Comparison of ENCODE assay signal across 9 cellular contexts in genomic region chr12:95173392-95174251, GRCh38. TPM values are rescaled to one million over a fixed set of nuclear protein-coding genes. Genes with fewer than 3 reads are reported as not detected.
A peak's percentile ranks its signal among the peaks of the same experiment; 100 is the strongest.
DNase-seq lines count a peak whose midpoint lies in the region; ATAC-seq, FAIRE-seq and TF ChIP-seq lines count a peak whose summit lies in the region.
"Had no signal": no experiment of that assay in that cellular context is flagged by ENCODE, and none has a peak within 500 bp of the region (broad histone marks: within the 10 kb centered on the region; RNA-seq: fewer than 3 reads in every experiment).

No MANE protein-coding gene starts in this region.

- H3K27ac Mint-ChIP-seq in Caco-2 (ENCODE audit: unreplicated experiment): peak overlapping the region; percentile 59

- H3K27me3 ChIP-seq in Caco-2 (replicated peaks; ENCODE audit: control insufficient read depth, insufficient read depth, low read length) (no peaks in the 10 kb centered on the region), pancreas (no peaks in the 10 kb centered on the region), PC-3 (ENCODE audit: low read length) (no peaks in the 10 kb centered on the region)

- H2AFZ ChIP-seq in PC-3 (ENCODE audit: low read length): no peak overlapping the region

- POLR2A ChIA-PET in Caco-2 (lab: Charles Lee): no interaction called here
- POLR2A ChIA-PET in PC-3 (lab: Charles Lee; ENCODE audit: unreplicated experiment): no interaction called here

- ATAC-seq in pancreas: peak; percentile 87 to 93 (median 91)
- no peak for ATAC-seq in HG03469 (IDR thresholded peaks at IDR 0.05; ENCODE audit: unreplicated experiment)
- no peak for ATAC-seq in GM18909 (IDR thresholded peaks at IDR 0.05; ENCODE audit: poor library complexity, unreplicated experiment)
- no peak for ATAC-seq in PC-3

- FAIRE-seq in pancreas (lab: Jason Lieb, UNC): no peak

- H3K9me3 ChIP-seq in Caco-2: no peaks in the 10 kb centered on the region
- no peaks in the 10 kb centered on the region for H3K9me3 ChIP-seq in pancreas
- H3K9me3 ChIP-seq in PC-3 (ENCODE audit: low read length): no peaks in the 10 kb centered on the region

- peaks cover 29% of the 10 kb centered on the region for H3K36me3 Mint-ChIP-seq in Caco-2 (ENCODE audit: insufficient read depth, unreplicated experiment)

- no peaks in the 10 kb centered on the region for H3K27me3 Mint-ChIP-seq in Caco-2 (ENCODE audit: insufficient read depth, unreplicated experiment)

- H3K79me2 ChIP-seq in PC-3 (ENCODE audit: low read length): peaks cover 3% of the 10 kb centered on the region; the same call in 1 of the 2 replicates

- H3K4me3 Mint-ChIP-seq in Caco-2 (ENCODE audit: unreplicated experiment): no peak overlapping the region

- H3K4me1 ChIP-seq in Caco-2 (peaks cover 31% of the 10 kb centered on the region), pancreas (peaks cover 0 to 23% (median 10%) of the 10 kb centered on the region in 3 donors), PC-3 (ENCODE audit: insufficient read depth, low read length) (peaks cover 17% of the 10 kb centered on the region)

- H3K27ac ChIP-seq in pancreas: peak overlapping the region in 2 of 4 donors; percentile 57 to 63
- no peak overlapping the region for H3K27ac ChIP-seq in PC-3 (ENCODE audit: low read length)

- no TSS peak for BruUV-seq in Caco-2 (replicated peaks; lab: Mats Ljungman, UMichigan)
- BruUV-seq in PC-3 (replicated peaks; lab: Mats Ljungman, UMichigan): no TSS peak

- 13 to 15% methylated on average over 8 of the region's 8 CpGs for WGBS in pancreas, 2 donors

- DNase-seq in Caco-2 (no peak), SK-N-DZ (ENCODE audit: low spot score) (peak; percentile 41), fibroblast of the conjunctiva (ENCODE audit: low read depth) (peak; percentile 37), pancreas (peak; percentile 62 to 89 (median 76)), PC-3 (no peak), NCI-H2107 treated with DMSO at 0.1 percent for 48 hours (lab: John Stamatoyannopoulos, UW; ENCODE audit: unreplicated experiment) (no peak)
- DNase-seq: NCI-H2107 had no signal

- H3K9me3 Mint-ChIP-seq in Caco-2 (ENCODE audit: unreplicated experiment): no peaks in the 10 kb centered on the region

- H3K4me1 Mint-ChIP-seq in Caco-2 (ENCODE audit: low read depth, unreplicated experiment): peaks cover 34% of the 10 kb centered on the region

- no peaks in the 10 kb centered on the region for H3F3A ChIP-seq in PC-3 (ENCODE audit: low read length, unreplicated experiment)

- no peaks in the 10 kb centered on the region for H3K9me2 ChIP-seq in PC-3 (replicated peaks; ENCODE audit: low read length)

- CTCF ChIA-PET in Caco-2 (lab: Charles Lee): no interaction called here
- CTCF ChIA-PET in PC-3 (lab: Charles Lee): no interaction called here

- no peaks in the 10 kb centered on the region for H4K20me1 ChIP-seq in PC-3 (ENCODE audit: low read length)

- intact Hi-C loops in Caco-2 (cut with micrococcal nuclease; ENCODE audit: unreplicated experiment) (no loop called here), pancreas (cut with DNase I) (no loop called here), PC-3 (cut with micrococcal nuclease) (no loop called here)

- H3K36me3 ChIP-seq in Caco-2 (ENCODE audit: control insufficient read depth, insufficient read depth, low read length) (no peaks in the 10 kb centered on the region), pancreas (no peaks in the 10 kb centered on the region), PC-3 (ENCODE audit: low read depth, low read length) (no peaks in the 10 kb centered on the region)

- no peak overlapping the region for H3K9ac ChIP-seq in PC-3 (ENCODE audit: low read length)

- H3K4me3 ChIP-seq in Caco-2 (ENCODE audit: low read depth, low read length) (no peak overlapping the region), pancreas (no peak overlapping the region), PC-3 (ENCODE audit: low read length) (no peak overlapping the region)

- H3K4me2 ChIP-seq in PC-3 (ENCODE audit: low read length): no peak overlapping the region

- no peak for TF ChIP-seq CTCF in Caco-2 (IDR thresholded peaks at IDR 0.05; ENCODE audit: insufficient read depth in 1 of 2, low read depth in 1 of 2, low read length in 1 of 2, severe bottlenecking in 1 of 2, unreplicated experiment in 1 of 2)
- no peak for TF ChIP-seq CTCF in pancreas (IDR thresholded peaks at IDR 0.05)
- TF ChIP-seq CTCF in PC-3 (conservative IDR thresholded peaks at IDR 0.05; ENCODE audit: low read depth, low read length): no peak

RNA-seq across cellular contexts. Expression of gene FGD6, which starts 43.6 kb away (rescaled TPM):
- total RNA-seq in Caco-2 (2022) (23.5 and 25.1 TPM in 2 replicates), pancreas (10 to 100 TPM in 2 of 6 donors, 1 to 10 TPM in 4; 6.6 to 24.3 (median 9.7) TPM), PC-3 (2014; rRNA removed) (14.2 and 14.3 TPM in 2 replicates)
- polyA plus RNA-seq in SK-N-DZ (2014; cell fraction: cytosol; rRNA removed): 8.5 and 10.7 TPM in 2 replicates
- polyA plus RNA-seq in SK-N-DZ (2014; cell fraction: nucleus; rRNA removed): 9.6 and 16.9 TPM in 2 replicates
- 1 to 10 TPM; 1.4 to 1.7 TPM for polyA plus RNA-seq in pancreas

RNA-seq across cellular contexts. Expression of gene VEZT, which starts 44.0 kb away (rescaled TPM):
- total RNA-seq in Caco-2 (2022): 76.9 and 77.4 TPM in 2 replicates
- polyA plus RNA-seq in SK-N-DZ (2014; cell fraction: cytosol; rRNA removed): 92.2 and 93.8 TPM in 2 replicates
- 72.4 and 76.2 TPM in 2 replicates for polyA plus RNA-seq in SK-N-DZ (2014; cell fraction: nucleus; rRNA removed)
- total RNA-seq in pancreas: 10 to 100 TPM; 26.3 to 44.5 (median 31.8) TPM
- 10 to 100 TPM; 14.9 to 25.6 TPM for polyA plus RNA-seq in pancreas
- 83.6 and 85.9 TPM in 2 replicates for total RNA-seq in PC-3 (2014; rRNA removed)

Comparison
In these comparisons a context has a peak if more than half of its experiments do, and no peak if none do; other contexts are left out.
1. DNase-seq: peak in SK-N-DZ (single experiment), fibroblast of the conjunctiva (single experiment) and pancreas (6 of 6); none in Caco-2 (0 of 2), PC-3 (single experiment) and NCI-H2107 treated with DMSO at 0.1 percent for 48 hours (single experiment).
2. ATAC-seq: peak in pancreas (4 of 4); none in HG03469 (single experiment), GM18909 (single experiment) and PC-3 (single experiment).